In the genomic region with DNA sequence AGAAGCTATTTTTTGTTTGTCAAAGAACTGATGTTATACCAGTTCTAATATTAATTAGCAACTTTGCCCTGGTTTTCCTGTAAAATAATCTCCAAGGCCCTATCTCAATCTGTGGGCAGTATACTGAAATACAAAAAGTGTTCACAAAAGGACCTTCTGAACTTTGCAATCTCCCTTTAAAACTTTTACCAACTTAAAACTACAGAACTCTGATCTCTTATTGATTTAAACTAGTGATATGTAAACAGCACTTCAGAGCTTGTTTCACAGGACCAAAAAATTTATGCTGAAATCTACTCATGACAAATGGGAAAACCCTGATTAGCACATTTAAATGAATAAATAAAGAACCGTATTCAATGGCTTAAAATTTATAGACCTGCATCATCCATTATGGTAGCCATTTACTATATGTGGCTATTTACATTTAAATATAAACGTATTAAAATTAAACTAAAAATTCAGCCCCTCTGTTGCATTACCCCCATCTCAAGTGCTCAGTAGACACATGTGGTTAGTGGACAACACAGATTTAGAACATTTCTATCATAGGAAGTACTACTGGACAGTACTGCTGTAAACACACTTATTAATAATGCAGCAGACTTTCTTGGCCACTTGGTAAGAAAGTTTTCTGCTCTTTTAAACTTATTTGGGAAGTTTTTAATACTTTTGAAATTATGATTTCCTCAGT, we compare ENCODE assay signal across 1 cellular context.
TF ChIP-seq lines count a peak whose summit lies in the region.

No MANE protein-coding gene starts in this region.

TF ChIP-seq in HepG2, 621 proteins besides CTCF, POLR2A, EP300 and RAD21 (continued from another document and continues in another):
- TF ChIP-seq, protein P1, sequence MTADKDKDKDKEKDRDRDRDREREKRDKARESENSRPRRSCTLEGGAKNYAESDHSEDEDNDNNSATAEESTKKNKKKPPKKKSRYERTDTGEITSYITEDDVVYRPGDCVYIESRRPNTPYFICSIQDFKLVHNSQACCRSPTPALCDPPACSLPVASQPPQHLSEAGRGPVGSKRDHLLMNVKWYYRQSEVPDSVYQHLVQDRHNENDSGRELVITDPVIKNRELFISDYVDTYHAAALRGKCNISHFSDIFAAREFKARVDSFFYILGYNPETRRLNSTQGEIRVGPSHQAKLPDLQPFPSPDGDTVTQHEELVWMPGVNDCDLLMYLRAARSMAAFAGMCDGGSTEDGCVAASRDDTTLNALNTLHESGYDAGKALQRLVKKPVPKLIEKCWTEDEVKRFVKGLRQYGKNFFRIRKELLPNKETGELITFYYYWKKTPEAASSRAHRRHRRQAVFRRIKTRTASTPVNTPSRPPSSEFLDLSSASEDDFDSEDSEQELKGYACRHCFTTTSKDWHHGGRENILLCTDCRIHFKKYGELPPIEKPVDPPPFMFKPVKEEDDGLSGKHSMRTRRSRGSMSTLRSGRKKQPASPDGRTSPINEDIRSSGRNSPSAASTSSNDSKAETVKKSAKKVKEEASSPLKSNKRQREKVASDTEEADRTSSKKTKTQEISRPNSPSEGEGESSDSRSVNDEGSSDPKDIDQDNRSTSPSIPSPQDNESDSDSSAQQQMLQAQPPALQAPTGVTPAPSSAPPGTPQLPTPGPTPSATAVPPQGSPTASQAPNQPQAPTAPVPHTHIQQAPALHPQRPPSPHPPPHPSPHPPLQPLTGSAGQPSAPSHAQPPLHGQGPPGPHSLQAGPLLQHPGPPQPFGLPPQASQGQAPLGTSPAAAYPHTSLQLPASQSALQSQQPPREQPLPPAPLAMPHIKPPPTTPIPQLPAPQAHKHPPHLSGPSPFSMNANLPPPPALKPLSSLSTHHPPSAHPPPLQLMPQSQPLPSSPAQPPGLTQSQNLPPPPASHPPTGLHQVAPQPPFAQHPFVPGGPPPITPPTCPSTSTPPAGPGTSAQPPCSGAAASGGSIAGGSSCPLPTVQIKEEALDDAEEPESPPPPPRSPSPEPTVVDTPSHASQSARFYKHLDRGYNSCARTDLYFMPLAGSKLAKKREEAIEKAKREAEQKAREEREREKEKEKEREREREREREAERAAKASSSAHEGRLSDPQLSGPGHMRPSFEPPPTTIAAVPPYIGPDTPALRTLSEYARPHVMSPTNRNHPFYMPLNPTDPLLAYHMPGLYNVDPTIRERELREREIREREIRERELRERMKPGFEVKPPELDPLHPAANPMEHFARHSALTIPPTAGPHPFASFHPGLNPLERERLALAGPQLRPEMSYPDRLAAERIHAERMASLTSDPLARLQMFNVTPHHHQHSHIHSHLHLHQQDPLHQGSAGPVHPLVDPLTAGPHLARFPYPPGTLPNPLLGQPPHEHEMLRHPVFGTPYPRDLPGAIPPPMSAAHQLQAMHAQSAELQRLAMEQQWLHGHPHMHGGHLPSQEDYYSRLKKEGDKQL (CRISPR knock-in tag; IDR thresholded peaks at IDR 0.05; ENCODE audit: low read depth): 0 out of 2 replicates have a peak, but pooled peaks have one; percentile 14
- TF ChIP-seq LCORL (IDR thresholded peaks at IDR 0.05) (peak; percentile 76; the same call in 1 of the 2 replicates), LCORL (CRISPR knock-in tag; IDR thresholded peaks at IDR 0.05) (peak; percentile 87), TBX3 (IDR thresholded peaks at IDR 0.05; ENCODE audit: borderline replicate concordance) (peak; percentile 42; the same call in 1 of the 2 replicates), THAP11 (CRISPR knock-in tag; IDR thresholded peaks at IDR 0.05) (0 out of 2 replicates have a peak, but pooled peaks have one; percentile 24), NCOA2 (CRISPR knock-in tag; IDR thresholded peaks at IDR 0.05) (peak; percentile 56; the same call in 1 of the 2 replicates), ZNF652 (CRISPR knock-in tag; IDR thresholded peaks at IDR 0.05; ENCODE audit: borderline replicate concordance, low read depth) (peak; percentile 23; the same call in 1 of the 2 replicates), TP53 (CRISPR knock-in tag; conservative IDR thresholded peaks at IDR 0.05) (no peak), ATAD3A (CRISPR knock-in tag; IDR thresholded peaks at IDR 0.05) (no peak), PHF21A (CRISPR knock-in tag; IDR thresholded peaks at IDR 0.05) (peak; percentile 41; the same call in 1 of the 2 replicates), NFRKB (IDR thresholded peaks at IDR 0.05) (no peak), ZNF451 (CRISPR knock-in tag; IDR thresholded peaks at IDR 0.05) (no peak), SMARCC2 (IDR thresholded peaks at IDR 0.05) (peak; percentile 58; the same call in 1 of the 2 replicates), CREB1 (IDR thresholded peaks at IDR 0.05) (no peak), CREB1 (CRISPR knock-in tag; IDR thresholded peaks at IDR 0.05) (peak; percentile 52; the same call in 1 of the 2 replicates), ZNF20 (CRISPR knock-in tag; IDR thresholded peaks at IDR 0.05) (no peak), FOXJ3 (CRISPR knock-in tag; IDR thresholded peaks at IDR 0.05; ENCODE audit: borderline replicate concordance) (peak; percentile 85; the same call in 1 of the 2 replicates), DR1 (CRISPR knock-in tag; IDR thresholded peaks at IDR 0.05) (no peak), ZNF674 (CRISPR knock-in tag; IDR thresholded peaks at IDR 0.05; ENCODE audit: low read depth) (no peak), KLF15 (CRISPR knock-in tag; IDR thresholded peaks at IDR 0.05; ENCODE audit: borderline replicate concordance) (no peak), MATR3 (CRISPR knock-in tag; IDR thresholded peaks at IDR 0.05) (no peak), ZNF790 (CRISPR knock-in tag; IDR thresholded peaks at IDR 0.05; ENCODE audit: borderline replicate concordance) (no peak), MIXL1 (CRISPR knock-in tag; IDR thresholded peaks at IDR 0.05) (peak; percentile 78), SOX5 (CRISPR knock-in tag; IDR thresholded peaks at IDR 0.05; ENCODE audit: borderline replicate concordance) (peak; percentile 50; the same call in 1 of the 2 replicates), MED1 (CRISPR knock-in tag; IDR thresholded peaks at IDR 0.05) (peak; percentile 44; the same call in 1 of the 2 replicates), RBFOX2 (IDR thresholded peaks at IDR 0.05; ENCODE audit: low read depth, low read length) (no peak), MIER3 (CRISPR knock-in tag; IDR thresholded peaks at IDR 0.05; ENCODE audit: borderline replicate concordance) (0 out of 2 replicates have a peak, but pooled peaks have one; percentile 36), DPF2 (CRISPR knock-in tag; IDR thresholded peaks at IDR 0.05; ENCODE audit: borderline replicate concordance, low read depth) (peak; percentile 77; the same call in 1 of the 2 replicates), ASH2L (IDR thresholded peaks at IDR 0.05; ENCODE audit: insufficient read length, low read depth, low read length) (peak; percentile 69), ZZZ3 (CRISPR knock-in tag; IDR thresholded peaks at IDR 0.05; ENCODE audit: borderline replicate concordance) (no peak)
- TF ChIP-seq, protein P2, sequence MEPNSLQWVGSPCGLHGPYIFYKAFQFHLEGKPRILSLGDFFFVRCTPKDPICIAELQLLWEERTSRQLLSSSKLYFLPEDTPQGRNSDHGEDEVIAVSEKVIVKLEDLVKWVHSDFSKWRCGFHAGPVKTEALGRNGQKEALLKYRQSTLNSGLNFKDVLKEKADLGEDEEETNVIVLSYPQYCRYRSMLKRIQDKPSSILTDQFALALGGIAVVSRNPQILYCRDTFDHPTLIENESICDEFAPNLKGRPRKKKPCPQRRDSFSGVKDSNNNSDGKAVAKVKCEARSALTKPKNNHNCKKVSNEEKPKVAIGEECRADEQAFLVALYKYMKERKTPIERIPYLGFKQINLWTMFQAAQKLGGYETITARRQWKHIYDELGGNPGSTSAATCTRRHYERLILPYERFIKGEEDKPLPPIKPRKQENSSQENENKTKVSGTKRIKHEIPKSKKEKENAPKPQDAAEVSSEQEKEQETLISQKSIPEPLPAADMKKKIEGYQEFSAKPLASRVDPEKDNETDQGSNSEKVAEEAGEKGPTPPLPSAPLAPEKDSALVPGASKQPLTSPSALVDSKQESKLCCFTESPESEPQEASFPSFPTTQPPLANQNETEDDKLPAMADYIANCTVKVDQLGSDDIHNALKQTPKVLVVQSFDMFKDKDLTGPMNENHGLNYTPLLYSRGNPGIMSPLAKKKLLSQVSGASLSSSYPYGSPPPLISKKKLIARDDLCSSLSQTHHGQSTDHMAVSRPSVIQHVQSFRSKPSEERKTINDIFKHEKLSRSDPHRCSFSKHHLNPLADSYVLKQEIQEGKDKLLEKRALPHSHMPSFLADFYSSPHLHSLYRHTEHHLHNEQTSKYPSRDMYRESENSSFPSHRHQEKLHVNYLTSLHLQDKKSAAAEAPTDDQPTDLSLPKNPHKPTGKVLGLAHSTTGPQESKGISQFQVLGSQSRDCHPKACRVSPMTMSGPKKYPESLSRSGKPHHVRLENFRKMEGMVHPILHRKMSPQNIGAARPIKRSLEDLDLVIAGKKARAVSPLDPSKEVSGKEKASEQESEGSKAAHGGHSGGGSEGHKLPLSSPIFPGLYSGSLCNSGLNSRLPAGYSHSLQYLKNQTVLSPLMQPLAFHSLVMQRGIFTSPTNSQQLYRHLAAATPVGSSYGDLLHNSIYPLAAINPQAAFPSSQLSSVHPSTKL (CRISPR knock-in tag; IDR thresholded peaks at IDR 0.05): peak; percentile 82
- TF ChIP-seq, protein P3, sequence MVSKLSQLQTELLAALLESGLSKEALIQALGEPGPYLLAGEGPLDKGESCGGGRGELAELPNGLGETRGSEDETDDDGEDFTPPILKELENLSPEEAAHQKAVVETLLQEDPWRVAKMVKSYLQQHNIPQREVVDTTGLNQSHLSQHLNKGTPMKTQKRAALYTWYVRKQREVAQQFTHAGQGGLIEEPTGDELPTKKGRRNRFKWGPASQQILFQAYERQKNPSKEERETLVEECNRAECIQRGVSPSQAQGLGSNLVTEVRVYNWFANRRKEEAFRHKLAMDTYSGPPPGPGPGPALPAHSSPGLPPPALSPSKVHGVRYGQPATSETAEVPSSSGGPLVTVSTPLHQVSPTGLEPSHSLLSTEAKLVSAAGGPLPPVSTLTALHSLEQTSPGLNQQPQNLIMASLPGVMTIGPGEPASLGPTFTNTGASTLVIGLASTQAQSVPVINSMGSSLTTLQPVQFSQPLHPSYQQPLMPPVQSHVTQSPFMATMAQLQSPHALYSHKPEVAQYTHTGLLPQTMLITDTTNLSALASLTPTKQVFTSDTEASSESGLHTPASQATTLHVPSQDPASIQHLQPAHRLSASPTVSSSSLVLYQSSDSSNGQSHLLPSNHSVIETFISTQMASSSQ (IDR thresholded peaks at IDR 0.05; ENCODE audit: low read depth): peak; percentile 50
- TF ChIP-seq, protein P3 (CRISPR knock-in tag; IDR thresholded peaks at IDR 0.05; ENCODE audit: borderline replicate concordance): no peak
- TF ChIP-seq, protein P4, sequence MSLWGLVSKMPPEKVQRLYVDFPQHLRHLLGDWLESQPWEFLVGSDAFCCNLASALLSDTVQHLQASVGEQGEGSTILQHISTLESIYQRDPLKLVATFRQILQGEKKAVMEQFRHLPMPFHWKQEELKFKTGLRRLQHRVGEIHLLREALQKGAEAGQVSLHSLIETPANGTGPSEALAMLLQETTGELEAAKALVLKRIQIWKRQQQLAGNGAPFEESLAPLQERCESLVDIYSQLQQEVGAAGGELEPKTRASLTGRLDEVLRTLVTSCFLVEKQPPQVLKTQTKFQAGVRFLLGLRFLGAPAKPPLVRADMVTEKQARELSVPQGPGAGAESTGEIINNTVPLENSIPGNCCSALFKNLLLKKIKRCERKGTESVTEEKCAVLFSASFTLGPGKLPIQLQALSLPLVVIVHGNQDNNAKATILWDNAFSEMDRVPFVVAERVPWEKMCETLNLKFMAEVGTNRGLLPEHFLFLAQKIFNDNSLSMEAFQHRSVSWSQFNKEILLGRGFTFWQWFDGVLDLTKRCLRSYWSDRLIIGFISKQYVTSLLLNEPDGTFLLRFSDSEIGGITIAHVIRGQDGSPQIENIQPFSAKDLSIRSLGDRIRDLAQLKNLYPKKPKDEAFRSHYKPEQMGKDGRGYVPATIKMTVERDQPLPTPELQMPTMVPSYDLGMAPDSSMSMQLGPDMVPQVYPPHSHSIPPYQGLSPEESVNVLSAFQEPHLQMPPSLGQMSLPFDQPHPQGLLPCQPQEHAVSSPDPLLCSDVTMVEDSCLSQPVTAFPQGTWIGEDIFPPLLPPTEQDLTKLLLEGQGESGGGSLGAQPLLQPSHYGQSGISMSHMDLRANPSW (CRISPR knock-in tag; IDR thresholded peaks at IDR 0.05; ENCODE audit: borderline replicate concordance): no peak
- TF ChIP-seq, protein P5, sequence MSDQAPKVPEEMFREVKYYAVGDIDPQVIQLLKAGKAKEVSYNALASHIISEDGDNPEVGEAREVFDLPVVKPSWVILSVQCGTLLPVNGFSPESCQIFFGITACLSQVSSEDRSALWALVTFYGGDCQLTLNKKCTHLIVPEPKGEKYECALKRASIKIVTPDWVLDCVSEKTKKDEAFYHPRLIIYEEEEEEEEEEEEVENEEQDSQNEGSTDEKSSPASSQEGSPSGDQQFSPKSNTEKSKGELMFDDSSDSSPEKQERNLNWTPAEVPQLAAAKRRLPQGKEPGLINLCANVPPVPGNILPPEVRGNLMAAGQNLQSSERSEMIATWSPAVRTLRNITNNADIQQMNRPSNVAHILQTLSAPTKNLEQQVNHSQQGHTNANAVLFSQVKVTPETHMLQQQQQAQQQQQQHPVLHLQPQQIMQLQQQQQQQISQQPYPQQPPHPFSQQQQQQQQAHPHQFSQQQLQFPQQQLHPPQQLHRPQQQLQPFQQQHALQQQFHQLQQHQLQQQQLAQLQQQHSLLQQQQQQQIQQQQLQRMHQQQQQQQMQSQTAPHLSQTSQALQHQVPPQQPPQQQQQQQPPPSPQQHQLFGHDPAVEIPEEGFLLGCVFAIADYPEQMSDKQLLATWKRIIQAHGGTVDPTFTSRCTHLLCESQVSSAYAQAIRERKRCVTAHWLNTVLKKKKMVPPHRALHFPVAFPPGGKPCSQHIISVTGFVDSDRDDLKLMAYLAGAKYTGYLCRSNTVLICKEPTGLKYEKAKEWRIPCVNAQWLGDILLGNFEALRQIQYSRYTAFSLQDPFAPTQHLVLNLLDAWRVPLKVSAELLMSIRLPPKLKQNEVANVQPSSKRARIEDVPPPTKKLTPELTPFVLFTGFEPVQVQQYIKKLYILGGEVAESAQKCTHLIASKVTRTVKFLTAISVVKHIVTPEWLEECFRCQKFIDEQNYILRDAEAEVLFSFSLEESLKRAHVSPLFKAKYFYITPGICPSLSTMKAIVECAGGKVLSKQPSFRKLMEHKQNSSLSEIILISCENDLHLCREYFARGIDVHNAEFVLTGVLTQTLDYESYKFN (CRISPR knock-in tag; conservative IDR thresholded peaks at IDR 0.05): peak; percentile 98
- TF ChIP-seq, protein P6, sequence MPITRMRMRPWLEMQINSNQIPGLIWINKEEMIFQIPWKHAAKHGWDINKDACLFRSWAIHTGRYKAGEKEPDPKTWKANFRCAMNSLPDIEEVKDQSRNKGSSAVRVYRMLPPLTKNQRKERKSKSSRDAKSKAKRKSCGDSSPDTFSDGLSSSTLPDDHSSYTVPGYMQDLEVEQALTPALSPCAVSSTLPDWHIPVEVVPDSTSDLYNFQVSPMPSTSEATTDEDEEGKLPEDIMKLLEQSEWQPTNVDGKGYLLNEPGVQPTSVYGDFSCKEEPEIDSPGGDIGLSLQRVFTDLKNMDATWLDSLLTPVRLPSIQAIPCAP (CRISPR knock-in tag; IDR thresholded peaks at IDR 0.05; ENCODE audit: low read depth): no peak
